Comparison of ENCODE assay signal across 20 cellular contexts in the genomic region with DNA sequence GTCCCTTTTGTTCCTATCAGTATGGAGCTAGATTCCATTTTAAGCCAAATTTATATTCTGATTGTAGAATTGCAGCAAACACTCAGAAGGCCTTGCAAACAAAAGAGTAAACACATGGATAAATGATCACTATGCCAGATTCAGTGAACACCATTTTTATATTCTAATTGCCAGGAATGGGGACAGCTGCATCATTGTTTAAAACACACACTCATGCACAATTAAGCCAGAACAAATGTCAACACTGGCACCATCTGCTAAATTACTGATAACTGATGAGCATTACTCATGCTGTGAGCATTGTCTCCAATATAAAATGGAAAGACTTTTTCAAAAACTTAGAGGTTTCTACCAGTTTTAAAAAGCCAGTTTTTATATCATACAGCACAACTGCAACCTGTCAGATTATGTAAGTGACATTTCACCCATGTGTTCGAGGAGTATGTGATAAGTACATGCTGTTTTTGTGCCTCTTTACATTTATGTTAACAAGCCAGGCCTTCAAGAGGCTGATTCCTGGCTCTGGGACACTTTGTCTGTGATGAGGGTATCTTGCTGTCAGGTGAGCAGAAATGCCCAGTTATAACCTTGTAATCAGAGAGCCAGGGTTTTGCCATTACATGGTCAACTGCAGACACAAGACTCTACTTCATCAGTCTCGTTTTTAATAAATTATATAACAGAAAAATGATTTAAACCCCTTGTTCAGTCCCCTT. TPM values are rescaled to one million over a fixed set of nuclear protein-coding genes. Genes with fewer than 3 reads are reported as not detected.
A peak's percentile ranks its signal among the peaks of the same experiment; 100 is the strongest.
DNase-seq lines count a peak whose midpoint lies in the region; ATAC-seq, FAIRE-seq and TF ChIP-seq lines count a peak whose summit lies in the region.
"Had no signal": no experiment of that assay in that cellular context is flagged by ENCODE, and none has a peak within 500 bp of the region (broad histone marks: within the 10 kb centered on the region; RNA-seq: fewer than 3 reads in every experiment).

No MANE protein-coding gene starts in this region.

- no peak overlapping the region for H3K27ac ChIP-seq in left lung
- H3K27ac ChIP-seq in colonic mucosa, result no peak overlapping the region
- H3K27ac ChIP-seq: gastrocnemius medialis, KMS-11, suprapubic skin had no signal

- DNase-seq in G401 (ENCODE audit: low spot score), result peak; percentile 55
- DNase-seq in NCI-H1694 treated with DMSO at 0.1 percent for 48 hours (lab: John Stamatoyannopoulos, UW), result peak; percentile 90
- DNase-seq in NCI-H748 treated with DMSO at 0.1 percent for 48 hours (lab: John Stamatoyannopoulos, UW), result peak; percentile 97
- no peak for DNase-seq in activated CD8-positive, alpha-beta memory T cell treated with anti-CD3 and anti-CD28 coated beads, Interleukin-2, amount 50 U/mL, for 4 hours
- DNase-seq in left lung, result no peak
- no peak for DNase-seq in CD14-positive monocyte (ENCODE audit: low spot score)
- no peak for DNase-seq in colonic mucosa
- DNase-seq: activated effector memory CD4-positive, alpha-beta T cell treated with Interleukin-2 at 50 U/mL for 16 hours; amniotic stem cell; cerebellar nuclear complex; gastrocnemius medialis; mesendoderm; right cardiac atrium; stimulated activated CD4-positive, alpha-beta T cell treated with anti-CD3 and anti-CD28 coated beads, Interleukin-1b, Interleukin-23, amount 100 ng/mL, for 48 hours had no signal

- H3K27me3 ChIP-seq in left lung, result peaks cover 37 to 54% of the 10 kb centered on the region in 2 donors
- peaks cover 30% of the 10 kb centered on the region for H3K27me3 ChIP-seq in colonic mucosa
- H3K27me3 ChIP-seq: gastrocnemius medialis had no signal

- H3K4me3 ChIP-seq in left lung (no peak overlapping the region), colonic mucosa (no peak overlapping the region)
- H3K4me3 ChIP-seq: gastrocnemius medialis, suprapubic skin had no signal

- H3K4me1 ChIP-seq in left lung (peaks cover 13 to 18% of the 10 kb centered on the region in 2 donors), colonic mucosa (no peaks in the 10 kb centered on the region)

- FAIRE-seq in islet of Langerhans (lab: Jason Lieb, UNC), result peak; percentile 99
- FAIRE-seq: GM18507, RCC 7860 had no signal

- H3K9me3 ChIP-seq in left lung (no peaks in the 10 kb centered on the region), colonic mucosa (no peaks in the 10 kb centered on the region)
- H3K9me3 ChIP-seq: gastrocnemius medialis, suprapubic skin had no signal

- H3K36me3 ChIP-seq in left lung (no peaks in the 10 kb centered on the region), colonic mucosa (no peaks in the 10 kb centered on the region)
- H3K36me3 ChIP-seq: gastrocnemius medialis, suprapubic skin had no signal

- no peak overlapping the region for H3K4me3 Mint-ChIP-seq in CD14-positive monocyte

- H3K27ac Mint-ChIP-seq in CD14-positive monocyte, result no peak overlapping the region

- intact Hi-C loops in left lung (cut with DNase I), result no loop called here
- intact Hi-C loops in CD14-positive monocyte (cut with micrococcal nuclease), result no loop called here
- intact Hi-C loops in colonic mucosa (cut with DNase I), result loop anchor here (10.0 kb wide), 1 partner anchor 484 kb away; no protein-coding TSS in a partner anchor

- peaks cover 41 to 67% (median 41%) of the 10 kb centered on the region in 3 donors for H3K27me3 Mint-ChIP-seq in CD14-positive monocyte (ENCODE audit: low read depth in 3 of 3)

- in situ Hi-C loops in G401 (cut with HindIII; ENCODE audit: low sequenced_read_pairs), result no loop called here

- peaks cover 0 to 2% of the 10 kb centered on the region in 2 donors for H3K36me3 Mint-ChIP-seq in CD14-positive monocyte

- peaks cover 0 to 13% (median 9%) of the 10 kb centered on the region in 7 donors for H3K9me3 Mint-ChIP-seq in CD14-positive monocyte

- TF ChIP-seq CTCF in left lung (IDR thresholded peaks at IDR 0.05) (no peak), CD14-positive monocyte (IDR thresholded peaks at IDR 0.05) (no peak), colonic mucosa (IDR thresholded peaks at IDR 0.05) (no peak)

- no peak for ATAC-seq in left lung
- ATAC-seq: gastrocnemius medialis had no signal

- peaks cover 14% of the 10 kb centered on the region for H3K4me1 Mint-ChIP-seq in CD14-positive monocyte

- no peak overlapping the region for H3K9ac ChIP-seq in colonic mucosa (ENCODE audit: low read depth in 2 of 2, low read length in 2 of 2)
- H3K9ac ChIP-seq: KMS-11 had no signal

RNA-seq across cellular contexts. Expression of a gene that starts 4.4 kb away (rescaled TPM):
- total RNA-seq in G401 (2014; rRNA removed; shearing (Covaris generic)), result not detected in 2 replicates
- total RNA-seq in left lung, result under 1 TPM; 0.23 to 0.31 TPM
- not detected for polyA plus RNA-seq in CD14-positive monocyte
- under 1 TPM; 0.32 to 0.37 TPM for total RNA-seq in colonic mucosa
- total RNA-seq: NCI-H460, suprapubic skin had no signal

Comparison
In these comparisons a context has a peak if more than half of its experiments do, and no peak if none do; other contexts are left out.
1. DNase-seq: peak in G401 (single experiment), NCI-H1694 treated with DMSO at 0.1 percent for 48 hours (single experiment) and NCI-H748 treated with DMSO at 0.1 percent for 48 hours (single experiment); none in activated CD8-positive, alpha-beta memory T cell treated with anti-CD3 and anti-CD28 coated beads, Interleukin-2, amount 50 U/mL, for 4 hours (single experiment), left lung (0 of 2), CD14-positive monocyte (single experiment) and colonic mucosa (single experiment).